In the genomic region with DNA sequence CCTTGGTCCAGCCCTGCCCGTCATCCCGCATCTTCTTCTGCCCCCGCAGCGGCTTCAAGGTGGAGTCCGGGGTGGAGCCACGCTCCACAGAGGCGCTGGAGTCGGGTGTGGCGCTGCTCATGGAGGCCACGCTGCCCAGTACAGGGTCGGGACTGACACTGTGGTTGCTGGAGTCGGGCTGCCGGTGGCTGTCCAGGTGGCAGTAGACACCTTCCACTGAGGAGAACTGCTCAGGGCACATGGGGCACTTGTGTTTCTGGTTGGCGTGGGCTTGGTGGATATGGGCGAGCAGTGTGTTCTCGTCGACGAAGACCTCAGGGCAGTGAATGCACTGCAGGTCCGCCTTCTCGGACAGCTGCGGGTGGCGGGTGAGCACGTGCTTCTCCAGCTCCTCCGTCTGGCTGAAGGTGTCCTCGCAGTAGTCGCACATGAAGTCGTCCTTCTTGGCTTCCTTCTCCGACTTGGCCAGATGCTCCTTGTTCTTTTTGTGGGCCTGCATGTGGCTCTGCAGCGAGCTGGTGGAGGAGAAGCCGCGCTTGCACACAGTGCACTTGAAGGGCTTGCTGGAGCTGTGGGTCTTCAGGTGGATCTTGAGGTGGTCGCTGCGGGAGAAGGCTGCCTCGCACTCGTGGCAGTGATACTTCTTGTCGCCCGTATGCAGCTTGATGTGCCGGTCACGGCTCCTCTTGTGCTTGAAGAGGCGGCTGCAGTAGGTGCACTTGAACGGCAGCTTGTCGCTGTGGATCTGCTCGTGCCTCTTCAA, we compare ENCODE assay signal across 1 cellular context.
TF ChIP-seq lines count a peak whose summit lies in the region.

No MANE protein-coding gene starts in this region.

TF ChIP-seq in K562, 482 proteins besides CTCF, POLR2A, EP300 and RAD21 (continued from another document):
- no peak for TF ChIP-seq STAT5B (CRISPR knock-in tag; IDR thresholded peaks at IDR 0.05)
- no peak for TF ChIP-seq SRSF3 (IDR thresholded peaks at IDR 0.05; ENCODE audit: insufficient read depth, low read length)
- TF ChIP-seq POLR2AphosphoS5 (IDR thresholded peaks at IDR 0.05; ENCODE audit: control insufficient read depth, insufficient read depth, low read depth, low read length), result no peak
- peak; percentile 34; the same call in 1 of the 2 replicates for TF ChIP-seq L3MBTL2 (IDR thresholded peaks at IDR 0.05)
- TF ChIP-seq, protein P1, sequence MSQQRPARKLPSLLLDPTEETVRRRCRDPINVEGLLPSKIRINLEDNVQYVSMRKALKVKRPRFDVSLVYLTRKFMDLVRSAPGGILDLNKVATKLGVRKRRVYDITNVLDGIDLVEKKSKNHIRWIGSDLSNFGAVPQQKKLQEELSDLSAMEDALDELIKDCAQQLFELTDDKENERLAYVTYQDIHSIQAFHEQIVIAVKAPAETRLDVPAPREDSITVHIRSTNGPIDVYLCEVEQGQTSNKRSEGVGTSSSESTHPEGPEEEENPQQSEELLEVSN (IDR thresholded peaks at IDR 0.05; ENCODE audit: borderline replicate concordance in 1 of 2, extremely low read depth in 1 of 2, insufficient read depth in 1 of 2, insufficient read length in 1 of 2, low read depth in 1 of 2, low read length in 1 of 2, poor library complexity in 1 of 2, severe bottlenecking in 1 of 2), result peak in 1 of 2 experiments; percentile 30
- no peak for TF ChIP-seq ZNF408 (CRISPR knock-in tag; IDR thresholded peaks at IDR 0.05; ENCODE audit: low read depth)
- TF ChIP-seq, protein P2, sequence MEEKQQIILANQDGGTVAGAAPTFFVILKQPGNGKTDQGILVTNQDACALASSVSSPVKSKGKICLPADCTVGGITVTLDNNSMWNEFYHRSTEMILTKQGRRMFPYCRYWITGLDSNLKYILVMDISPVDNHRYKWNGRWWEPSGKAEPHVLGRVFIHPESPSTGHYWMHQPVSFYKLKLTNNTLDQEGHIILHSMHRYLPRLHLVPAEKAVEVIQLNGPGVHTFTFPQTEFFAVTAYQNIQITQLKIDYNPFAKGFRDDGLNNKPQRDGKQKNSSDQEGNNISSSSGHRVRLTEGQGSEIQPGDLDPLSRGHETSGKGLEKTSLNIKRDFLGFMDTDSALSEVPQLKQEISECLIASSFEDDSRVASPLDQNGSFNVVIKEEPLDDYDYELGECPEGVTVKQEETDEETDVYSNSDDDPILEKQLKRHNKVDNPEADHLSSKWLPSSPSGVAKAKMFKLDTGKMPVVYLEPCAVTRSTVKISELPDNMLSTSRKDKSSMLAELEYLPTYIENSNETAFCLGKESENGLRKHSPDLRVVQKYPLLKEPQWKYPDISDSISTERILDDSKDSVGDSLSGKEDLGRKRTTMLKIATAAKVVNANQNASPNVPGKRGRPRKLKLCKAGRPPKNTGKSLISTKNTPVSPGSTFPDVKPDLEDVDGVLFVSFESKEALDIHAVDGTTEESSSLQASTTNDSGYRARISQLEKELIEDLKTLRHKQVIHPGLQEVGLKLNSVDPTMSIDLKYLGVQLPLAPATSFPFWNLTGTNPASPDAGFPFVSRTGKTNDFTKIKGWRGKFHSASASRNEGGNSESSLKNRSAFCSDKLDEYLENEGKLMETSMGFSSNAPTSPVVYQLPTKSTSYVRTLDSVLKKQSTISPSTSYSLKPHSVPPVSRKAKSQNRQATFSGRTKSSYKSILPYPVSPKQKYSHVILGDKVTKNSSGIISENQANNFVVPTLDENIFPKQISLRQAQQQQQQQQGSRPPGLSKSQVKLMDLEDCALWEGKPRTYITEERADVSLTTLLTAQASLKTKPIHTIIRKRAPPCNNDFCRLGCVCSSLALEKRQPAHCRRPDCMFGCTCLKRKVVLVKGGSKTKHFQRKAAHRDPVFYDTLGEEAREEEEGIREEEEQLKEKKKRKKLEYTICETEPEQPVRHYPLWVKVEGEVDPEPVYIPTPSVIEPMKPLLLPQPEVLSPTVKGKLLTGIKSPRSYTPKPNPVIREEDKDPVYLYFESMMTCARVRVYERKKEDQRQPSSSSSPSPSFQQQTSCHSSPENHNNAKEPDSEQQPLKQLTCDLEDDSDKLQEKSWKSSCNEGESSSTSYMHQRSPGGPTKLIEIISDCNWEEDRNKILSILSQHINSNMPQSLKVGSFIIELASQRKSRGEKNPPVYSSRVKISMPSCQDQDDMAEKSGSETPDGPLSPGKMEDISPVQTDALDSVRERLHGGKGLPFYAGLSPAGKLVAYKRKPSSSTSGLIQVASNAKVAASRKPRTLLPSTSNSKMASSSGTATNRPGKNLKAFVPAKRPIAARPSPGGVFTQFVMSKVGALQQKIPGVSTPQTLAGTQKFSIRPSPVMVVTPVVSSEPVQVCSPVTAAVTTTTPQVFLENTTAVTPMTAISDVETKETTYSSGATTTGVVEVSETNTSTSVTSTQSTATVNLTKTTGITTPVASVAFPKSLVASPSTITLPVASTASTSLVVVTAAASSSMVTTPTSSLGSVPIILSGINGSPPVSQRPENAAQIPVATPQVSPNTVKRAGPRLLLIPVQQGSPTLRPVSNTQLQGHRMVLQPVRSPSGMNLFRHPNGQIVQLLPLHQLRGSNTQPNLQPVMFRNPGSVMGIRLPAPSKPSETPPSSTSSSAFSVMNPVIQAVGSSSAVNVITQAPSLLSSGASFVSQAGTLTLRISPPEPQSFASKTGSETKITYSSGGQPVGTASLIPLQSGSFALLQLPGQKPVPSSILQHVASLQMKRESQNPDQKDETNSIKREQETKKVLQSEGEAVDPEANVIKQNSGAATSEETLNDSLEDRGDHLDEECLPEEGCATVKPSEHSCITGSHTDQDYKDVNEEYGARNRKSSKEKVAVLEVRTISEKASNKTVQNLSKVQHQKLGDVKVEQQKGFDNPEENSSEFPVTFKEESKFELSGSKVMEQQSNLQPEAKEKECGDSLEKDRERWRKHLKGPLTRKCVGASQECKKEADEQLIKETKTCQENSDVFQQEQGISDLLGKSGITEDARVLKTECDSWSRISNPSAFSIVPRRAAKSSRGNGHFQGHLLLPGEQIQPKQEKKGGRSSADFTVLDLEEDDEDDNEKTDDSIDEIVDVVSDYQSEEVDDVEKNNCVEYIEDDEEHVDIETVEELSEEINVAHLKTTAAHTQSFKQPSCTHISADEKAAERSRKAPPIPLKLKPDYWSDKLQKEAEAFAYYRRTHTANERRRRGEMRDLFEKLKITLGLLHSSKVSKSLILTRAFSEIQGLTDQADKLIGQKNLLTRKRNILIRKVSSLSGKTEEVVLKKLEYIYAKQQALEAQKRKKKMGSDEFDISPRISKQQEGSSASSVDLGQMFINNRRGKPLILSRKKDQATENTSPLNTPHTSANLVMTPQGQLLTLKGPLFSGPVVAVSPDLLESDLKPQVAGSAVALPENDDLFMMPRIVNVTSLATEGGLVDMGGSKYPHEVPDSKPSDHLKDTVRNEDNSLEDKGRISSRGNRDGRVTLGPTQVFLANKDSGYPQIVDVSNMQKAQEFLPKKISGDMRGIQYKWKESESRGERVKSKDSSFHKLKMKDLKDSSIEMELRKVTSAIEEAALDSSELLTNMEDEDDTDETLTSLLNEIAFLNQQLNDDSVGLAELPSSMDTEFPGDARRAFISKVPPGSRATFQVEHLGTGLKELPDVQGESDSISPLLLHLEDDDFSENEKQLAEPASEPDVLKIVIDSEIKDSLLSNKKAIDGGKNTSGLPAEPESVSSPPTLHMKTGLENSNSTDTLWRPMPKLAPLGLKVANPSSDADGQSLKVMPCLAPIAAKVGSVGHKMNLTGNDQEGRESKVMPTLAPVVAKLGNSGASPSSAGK (IDR thresholded peaks at IDR 0.05), result peak; percentile 36; the same call in 1 of the 2 replicates
